12 cellular contexts compared by ENCODE assay signal in the genomic region with DNA sequence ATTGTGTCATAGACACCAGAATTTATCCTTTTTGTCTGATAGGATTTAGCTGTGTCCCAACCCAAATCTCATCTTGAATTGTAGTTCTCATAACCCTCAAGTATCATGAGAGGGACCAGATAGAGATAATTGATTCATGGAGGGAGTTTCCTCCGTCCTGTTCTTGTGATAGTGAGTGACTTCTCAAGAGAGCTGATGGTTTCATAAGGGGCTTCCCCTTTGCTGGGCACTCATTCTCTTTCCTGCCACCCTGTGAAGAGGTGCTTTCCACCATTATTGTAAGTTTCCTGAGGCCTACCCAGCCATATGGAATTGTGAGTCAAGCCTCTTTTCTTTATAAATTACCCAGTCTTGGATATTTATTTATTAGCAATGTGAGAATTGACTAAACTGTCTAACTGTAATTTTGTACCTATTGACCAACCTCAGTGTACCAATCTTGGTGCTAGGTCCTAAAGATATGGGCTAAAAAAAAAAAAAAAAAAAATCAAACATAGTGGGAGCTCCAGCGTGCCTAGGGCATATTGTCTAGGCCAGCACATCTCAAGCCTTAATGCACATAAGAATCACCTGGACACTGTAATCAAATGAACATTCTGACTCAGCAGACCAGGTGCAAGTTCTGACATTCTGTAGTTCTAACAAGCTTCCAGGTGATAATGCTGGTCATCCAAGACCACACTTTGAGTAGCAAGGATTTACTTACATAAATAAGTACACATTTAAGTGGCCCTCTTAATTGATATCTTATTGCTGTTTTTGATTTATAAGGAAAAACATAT.
DNase-seq lines count a peak whose midpoint lies in the region; ATAC-seq lines count a peak whose summit lies in the region.
"Had no signal": no experiment of that assay in that cellular context is flagged by ENCODE, and none has a peak within 500 bp of the region (broad histone marks: within the 10 kb centered on the region; RNA-seq: fewer than 3 reads in every experiment).

No MANE protein-coding gene starts in this region.

- peaks cover 44% of the 10 kb centered on the region for H3K36me3 Mint-ChIP-seq in activated naive CD8-positive, alpha-beta T cell

- ATAC-seq in GM18502 (IDR thresholded peaks at IDR 0.05; ENCODE audit: poor library complexity, unreplicated experiment) (peak; percentile 62), GM19025 (IDR thresholded peaks at IDR 0.05; ENCODE audit: low read depth, unreplicated experiment) (peak; percentile 66), HG03354 (IDR thresholded peaks at IDR 0.05; ENCODE audit: poor library complexity, severe bottlenecking, unreplicated experiment) (peak; percentile 59)
- ATAC-seq: CD8-positive, alpha-beta T cell had no signal

- no peaks in the 10 kb centered on the region for H3K9me3 Mint-ChIP-seq in activated naive CD8-positive, alpha-beta T cell (ENCODE audit: low read depth)
- H3K9me3 Mint-ChIP-seq: CD8-positive, alpha-beta T cell had no signal

- H3K4me3 Mint-ChIP-seq in activated naive CD8-positive, alpha-beta T cell = peak overlapping the region; percentile 20
- H3K4me3 Mint-ChIP-seq: CD8-positive, alpha-beta T cell had no signal

- H3K27ac Mint-ChIP-seq in activated naive CD8-positive, alpha-beta T cell = peak overlapping the region; percentile 89
- H3K27ac Mint-ChIP-seq: CD8-positive, alpha-beta T cell had no signal

- peaks cover 62% of the 10 kb centered on the region for H3K4me1 Mint-ChIP-seq in activated naive CD8-positive, alpha-beta T cell (ENCODE audit: low read depth)

- no peak for DNase-seq in NCI-H1694 treated with DMSO at 0.1 percent for 48 hours (lab: John Stamatoyannopoulos, UW)
- no peak for DNase-seq in putamen (ENCODE audit: low spot score)
- DNase-seq in DMS79 treated with DMSO at 0.1 percent for 48 hours (lab: John Stamatoyannopoulos, UW) = no peak
- no peak for DNase-seq in SKM-1 treated with dmso at 0.1 percent for 144 hours (lab: John Stamatoyannopoulos, UW; ENCODE audit: unreplicated experiment)
- DNase-seq: CD8-positive, alpha-beta T cell; kidney glomerular epithelial cell; NCI-H2107; Right ventricle myocardium superior had no signal

- no peaks in the 10 kb centered on the region for H3K27me3 Mint-ChIP-seq in activated naive CD8-positive, alpha-beta T cell
